18 cellular contexts compared by ENCODE assay signal in the genomic region with DNA sequence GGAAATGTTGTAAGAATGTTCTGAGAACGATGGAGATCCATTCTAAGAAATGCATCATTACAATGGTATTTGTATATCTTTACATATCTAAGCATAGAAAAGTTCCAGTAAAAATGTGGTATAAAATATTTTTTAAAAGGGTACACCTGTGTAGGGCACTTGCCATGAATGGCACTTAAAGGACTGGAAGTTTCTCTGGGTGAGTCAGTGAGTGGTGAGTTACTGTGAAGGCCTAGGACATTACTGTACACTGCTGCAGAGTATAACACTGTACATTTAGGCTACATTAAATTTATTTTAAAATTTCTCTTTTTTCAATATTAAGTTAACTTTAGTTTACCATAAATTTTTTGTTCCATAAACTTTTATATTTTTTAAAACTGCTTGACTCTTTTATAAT.
DNase-seq lines count a peak whose midpoint lies in the region; ATAC-seq and TF ChIP-seq lines count a peak whose summit lies in the region.
"Had no signal": no experiment of that assay in that cellular context is flagged by ENCODE, and none has a peak within 500 bp of the region (broad histone marks: within the 10 kb centered on the region; RNA-seq: fewer than 3 reads in every experiment).

No MANE protein-coding gene starts in this region.

- no peaks in the 10 kb centered on the region for H3K9me2 ChIP-seq in SK-N-SH

- TF ChIP-seq RAD21 in SK-N-SH (IDR thresholded peaks at IDR 0.05; ENCODE audit: low read length): no peak

- peaks cover 4% of the 10 kb centered on the region for H3F3A ChIP-seq in SK-N-SH (replicated peaks; ENCODE audit: insufficient read depth)

- no peak for ATAC-seq in T-cell (replicated peaks in 1 of 4)

- H4K20me1 ChIP-seq in SK-N-SH (ENCODE audit: insufficient read depth) (no peaks in the 10 kb centered on the region), fibroblast of lung (ENCODE audit: control insufficient read depth, extremely low read depth, insufficient read depth, low read length) (no peaks in the 10 kb centered on the region)

- WGBS in SK-N-SH (ENCODE audit: low lambda C conversion rate): 18% methylated on average over 1 of the region's 1 CpG

- no peak overlapping the region for H3K4me2 ChIP-seq in SK-N-SH
- no peak overlapping the region for H3K4me2 ChIP-seq in fibroblast of lung (ENCODE audit: extremely low read depth, insufficient read depth, low read length)
- H3K4me2 ChIP-seq: PC-9 had no signal

- no peaks in the 10 kb centered on the region for H3K9me3 ChIP-seq in SK-N-SH
- no peaks in the 10 kb centered on the region for H3K9me3 ChIP-seq in fibroblast of lung (ENCODE audit: control insufficient read depth, insufficient read depth, low read depth, low read length)
- H3K9me3 ChIP-seq: SJSA1 had no signal

- DNase-seq in HS-5 (ENCODE audit: low read depth) (peak; percentile 28), SK-N-SH (no peak), fibroblast of lung (ENCODE audit: low read depth in 2 of 2) (peak; percentile 0 to 16), MV-4-11 (lab: John Stamatoyannopoulos, UW) (no peak), T-cell (no peak), NCI-H526 (lab: John Stamatoyannopoulos, UW) (no peak), NCI-H1436 (lab: John Stamatoyannopoulos, UW) (no peak)
- DNase-seq: ACHN, DMS79 treated with DMSO at 0.1 percent for 48 hours, GDM1, H7, NCI-H1105 treated with DMSO at 0.1 percent for 48 hours, NCI-H1694 treated with DMSO at 0.1 percent for 48 hours, PC-9, SW 1271 had no signal

- H3K4me1 ChIP-seq in SK-N-SH (ENCODE audit: control insufficient read depth in 1 of 2, insufficient read depth in 2 of 2, low read depth in 1 of 2, low read length in 1 of 2): 0 out of 4 replicates have a peak, but pooled peaks cover 0 to 7% of the 10 kb centered on the region in 2 experiments
- no peaks in the 10 kb centered on the region for H3K4me1 ChIP-seq in fibroblast of lung (ENCODE audit: control insufficient read depth, extremely low read depth, insufficient read depth, low read length)
- H3K4me1 ChIP-seq: SJSA1 had no signal

- H3K4me1 Mint-ChIP-seq in T-cell: no peaks in the 10 kb centered on the region

- H3K27me3 ChIP-seq in SK-N-SH (ENCODE audit: insufficient read depth) (no peaks in the 10 kb centered on the region), fibroblast of lung (ENCODE audit: control insufficient read depth, insufficient read depth, low read length) (no peaks in the 10 kb centered on the region)
- H3K27me3 ChIP-seq: SJSA1 had no signal

- no peaks in the 10 kb centered on the region for H3K36me3 Mint-ChIP-seq in T-cell

- TF ChIP-seq CTCF in SK-N-SH (IDR thresholded peaks at IDR 0.05) (no peak), fibroblast of lung (conservative IDR thresholded peaks at IDR 0.05 in 1 of 2, IDR thresholded peaks at IDR 0.05 in 1 of 2; ENCODE audit: low read depth in 1 of 2, low read length in 2 of 2) (no peak)

- H3K9me3 Mint-ChIP-seq in T-cell: peaks cover 0 to 6% (median 3%) of the 10 kb centered on the region in 3 donors

- no peak; a peak in 1 of 4 replicates for TF ChIP-seq EP300 in SK-N-SH (IDR thresholded peaks at IDR 0.05; ENCODE audit: borderline replicate concordance in 1 of 2, low read depth in 1 of 2, low read length in 1 of 2)

- no peak overlapping the region for H2AFZ ChIP-seq in SK-N-SH (ENCODE audit: low read depth)
- H2AFZ ChIP-seq in fibroblast of lung (ENCODE audit: low read length): no peak overlapping the region
- H2AFZ ChIP-seq: PC-9 had no signal

- no peaks in the 10 kb centered on the region for H3K36me3 ChIP-seq in SK-N-SH (replicated peaks in 1 of 2; ENCODE audit: control insufficient read depth in 1 of 2, insufficient read depth in 2 of 2, low read length in 1 of 2)
- no peaks in the 10 kb centered on the region for H3K36me3 ChIP-seq in fibroblast of lung (ENCODE audit: control insufficient read depth, insufficient read depth, low read length)
- H3K36me3 ChIP-seq: SJSA1 had no signal

- no peak overlapping the region for H3K9ac ChIP-seq in SK-N-SH
- H3K9ac ChIP-seq in fibroblast of lung (ENCODE audit: insufficient read depth, low read length): no peak overlapping the region

- H3K79me2 ChIP-seq in SK-N-SH (ENCODE audit: insufficient read depth): no peaks in the 10 kb centered on the region
- H3K79me2 ChIP-seq in fibroblast of lung (ENCODE audit: control insufficient read depth, insufficient read depth, low read length): no peaks in the 10 kb centered on the region

- CTCF ChIA-PET in SK-N-SH (lab: Yijun Ruan, JAX) (interaction anchor here (0.7 kb wide), 1 partner anchor 189 kb away, joined by 3 read pairs; no protein-coding TSS in a partner anchor), T-cell (lab: Charles Lee) (no interaction called here)

- no peak overlapping the region for H3K27ac ChIP-seq in SK-N-SH (ENCODE audit: low read depth in 2 of 2, low read length in 1 of 2)
- H3K27ac ChIP-seq in fibroblast of lung (ENCODE audit: insufficient read depth, low read length): no peak overlapping the region
- H3K27ac ChIP-seq: C4-2B, PC-9, RWPE1, SJSA1 had no signal

- H3K4me3 ChIP-seq in SK-N-SH (ENCODE audit: low read depth in 2 of 2, low read length in 1 of 2) (no peak overlapping the region), fibroblast of lung (replicated peaks in 1 of 4; ENCODE audit: control extremely low read depth in 1 of 4, insufficient read depth in 1 of 4, low read depth in 3 of 4, low read length in 4 of 4) (no peak overlapping the region)
- H3K4me3 ChIP-seq: PC-9, SJSA1 had no signal

- no peak overlapping the region for H3K4me3 Mint-ChIP-seq in T-cell

- no peak overlapping the region for H3K27ac Mint-ChIP-seq in T-cell

- no peaks in the 10 kb centered on the region for H3K27me3 Mint-ChIP-seq in T-cell

- POLR2A ChIA-PET in SK-N-SH (lab: Yijun Ruan, JAX) (no interaction called here), T-cell (lab: Charles Lee) (no interaction called here)

TF ChIP-seq in SK-N-SH, 30 proteins besides CTCF, POLR2A, EP300 and RAD21:
- TF ChIP-seq, protein P1, sequence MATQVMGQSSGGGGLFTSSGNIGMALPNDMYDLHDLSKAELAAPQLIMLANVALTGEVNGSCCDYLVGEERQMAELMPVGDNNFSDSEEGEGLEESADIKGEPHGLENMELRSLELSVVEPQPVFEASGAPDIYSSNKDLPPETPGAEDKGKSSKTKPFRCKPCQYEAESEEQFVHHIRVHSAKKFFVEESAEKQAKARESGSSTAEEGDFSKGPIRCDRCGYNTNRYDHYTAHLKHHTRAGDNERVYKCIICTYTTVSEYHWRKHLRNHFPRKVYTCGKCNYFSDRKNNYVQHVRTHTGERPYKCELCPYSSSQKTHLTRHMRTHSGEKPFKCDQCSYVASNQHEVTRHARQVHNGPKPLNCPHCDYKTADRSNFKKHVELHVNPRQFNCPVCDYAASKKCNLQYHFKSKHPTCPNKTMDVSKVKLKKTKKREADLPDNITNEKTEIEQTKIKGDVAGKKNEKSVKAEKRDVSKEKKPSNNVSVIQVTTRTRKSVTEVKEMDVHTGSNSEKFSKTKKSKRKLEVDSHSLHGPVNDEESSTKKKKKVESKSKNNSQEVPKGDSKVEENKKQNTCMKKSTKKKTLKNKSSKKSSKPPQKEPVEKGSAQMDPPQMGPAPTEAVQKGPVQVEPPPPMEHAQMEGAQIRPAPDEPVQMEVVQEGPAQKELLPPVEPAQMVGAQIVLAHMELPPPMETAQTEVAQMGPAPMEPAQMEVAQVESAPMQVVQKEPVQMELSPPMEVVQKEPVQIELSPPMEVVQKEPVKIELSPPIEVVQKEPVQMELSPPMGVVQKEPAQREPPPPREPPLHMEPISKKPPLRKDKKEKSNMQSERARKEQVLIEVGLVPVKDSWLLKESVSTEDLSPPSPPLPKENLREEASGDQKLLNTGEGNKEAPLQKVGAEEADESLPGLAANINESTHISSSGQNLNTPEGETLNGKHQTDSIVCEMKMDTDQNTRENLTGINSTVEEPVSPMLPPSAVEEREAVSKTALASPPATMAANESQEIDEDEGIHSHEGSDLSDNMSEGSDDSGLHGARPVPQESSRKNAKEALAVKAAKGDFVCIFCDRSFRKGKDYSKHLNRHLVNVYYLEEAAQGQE (IDR thresholded peaks at IDR 0.05; ENCODE audit: low read depth, low read length): no peak
- TF ChIP-seq JUND (IDR thresholded peaks at IDR 0.05): peak; percentile 37; the same call in 1 of the 2 replicates
TF ChIP-seq in SK-N-SH: peak in this region for 1.

Comparison
In these comparisons a context has a peak if more than half of its experiments do, and no peak if none do; other contexts are left out.
1. DNase-seq: peak in HS-5 (single experiment) and fibroblast of lung (2 of 2); none in SK-N-SH (single experiment), MV-4-11 (single experiment), T-cell (0 of 34), NCI-H526 (0 of 2) and NCI-H1436 (single experiment).